In genomic region chr10:60369163-60369930, GRCh38 we compare ENCODE assay signal across 16 cellular contexts. TPM values are rescaled to one million over a fixed set of nuclear protein-coding genes. Genes with fewer than 3 reads are reported as not detected.
DNase-seq lines count a peak whose midpoint lies in the region; ATAC-seq, FAIRE-seq and TF ChIP-seq lines count a peak whose summit lies in the region.
"Had no signal": no experiment of that assay in that cellular context is flagged by ENCODE, and none has a peak within 500 bp of the region (broad histone marks: within the 10 kb centered on the region; RNA-seq: fewer than 3 reads in every experiment).

No MANE protein-coding gene starts in this region.

- POLR2A ChIA-PET in GM12878 (lab: Charles Lee): no interaction called here

- no peak for TF ChIP-seq CTCF in GM12878 (IDR thresholded peaks at IDR 0.05 in 2 of 3, conservative IDR thresholded peaks at IDR 0.05 in 1 of 3; ENCODE audit: control insufficient read depth in 2 of 3, extremely low read depth in 1 of 3, insufficient read depth in 1 of 3, low read depth in 3 of 3, low read length in 3 of 3)

- RAD21 ChIA-PET in GM12878 (lab: Charles Lee; ENCODE audit: unreplicated experiment): no interaction called here

- SMC1A ChIA-PET in GM12878 (lab: Charles Lee; ENCODE audit: uncharacterized antibody, unreplicated experiment): interaction anchor here (1.5 to 2.1 kb wide), 2 partner anchors 10 to 131 kb away, joined by 3 to 6 read pairs; no protein-coding TSS in a partner anchor

- DNase-seq in NCI-H146 (lab: John Stamatoyannopoulos, UW) (peak; percentile 53), GM12878 (ENCODE audit: low read depth, low spot score) (no peak), superior temporal gyrus (ENCODE audit: extremely low spot score) (peak; percentile 69), left ventricle myocardium superior (no peak), RCC 7860 (ENCODE audit: low spot score) (no peak)
- DNase-seq: Caco-2, DMS79, GOT3, NCI-H2171, NCI-H748 treated with DMSO at 0.1 percent for 48 hours had no signal

- no peak for TF ChIP-seq RAD21 in GM12878 (IDR thresholded peaks at IDR 0.05; ENCODE audit: insufficient read depth, low read depth, low read length)

- no peaks in the 10 kb centered on the region for H3K4me1 ChIP-seq in GM12878 (ENCODE audit: control insufficient read depth, insufficient read depth, low read length)

- intact Hi-C loops in GM12878 (cut with micrococcal nuclease; ENCODE audit: unreplicated experiment) (no loop called here), left ventricle myocardium superior (cut with micrococcal nuclease) (no loop called here)

- no peaks in the 10 kb centered on the region for H3K9me3 ChIP-seq in GM12878 (replicated peaks; ENCODE audit: control insufficient read depth, insufficient read depth, low read length)
- H3K9me3 ChIP-seq: Caco-2 had no signal

- CTCF ChIA-PET in GM12878 (lab: Yijun Ruan, JAX): interaction anchor here (0.9 to 1.1 kb wide), 2 partner anchors 11 to 132 kb away, joined by 3 read pairs; no protein-coding TSS in a partner anchor

- TF ChIP-seq EP300 in GM12878 (IDR thresholded peaks at IDR 0.05; ENCODE audit: borderline replicate concordance in 1 of 2, control insufficient read depth in 1 of 2, low read depth in 2 of 2, low read length in 2 of 2): no peak

- FAIRE-seq in GM12878 (lab: Jason Lieb, UNC) (peak; percentile 35), RCC 7860 (lab: Jason Lieb, UNC) (no peak)
- FAIRE-seq: G401.6 had no signal

- no peak overlapping the region for H3K9ac ChIP-seq in GM12878 (ENCODE audit: control insufficient read depth, insufficient read depth, low read length)

- no peak for TF ChIP-seq POLR2A in GM12878 (IDR thresholded peaks at IDR 0.05; ENCODE audit: low read depth, low read length)

- H3K4me3 ChIP-seq in GM12878: no peak overlapping the region
- H3K4me3 ChIP-seq: SK-N-MC had no signal

- H4K20me1 ChIP-seq in GM12878 (ENCODE audit: control insufficient read depth, insufficient read depth): no peaks in the 10 kb centered on the region

- BruUV-seq in GM12878 (replicated peaks; lab: Mats Ljungman, UMichigan): no TSS peak

- no peaks in the 10 kb centered on the region for H3K36me3 ChIP-seq in GM12878 (ENCODE audit: control insufficient read depth in 2 of 2, insufficient read depth in 2 of 2, low read length in 1 of 2)

- H3K27me3 ChIP-seq in GM12878 (replicated peaks in 1 of 2; ENCODE audit: control insufficient read depth in 2 of 2, insufficient read depth in 2 of 2, low read length in 1 of 2) (0 out of 4 replicates have a peak, but pooled peaks cover 0 to 3% of the 10 kb centered on the region in 2 experiments), layer of hippocampus (ENCODE audit: control insufficient read depth, insufficient read depth, low read length) (no peaks in the 10 kb centered on the region)

- H3K27ac ChIP-seq in GM12878 (ENCODE audit: control insufficient read depth, insufficient read depth): no peak overlapping the region
- H3K27ac ChIP-seq in layer of hippocampus (ENCODE audit: low read depth, low read length): peak overlapping the region; percentile 46
- H3K27ac ChIP-seq: SK-N-MC had no signal

- in situ Hi-C loops in GM12878 (cut with MboI): no loop called here

- ATAC-seq in GM12878 (no peak), left ventricle myocardium superior (no peak), HG03342 (IDR thresholded peaks at IDR 0.05; ENCODE audit: unreplicated experiment) (no peak)
- ATAC-seq: Panc1, Right ventricle myocardium inferior had no signal

- WGBS in GM12878 (ENCODE audit: insufficient coverage, insufficient replicate concordance, low lambda C conversion rate, missing lambda C conversion rate): 19% methylated on average over 5 of the region's 5 CpGs

- H3K79me2 ChIP-seq in GM12878 (ENCODE audit: control insufficient read depth, insufficient read depth, low read length): no peaks in the 10 kb centered on the region

- no peak overlapping the region for H3K4me2 ChIP-seq in GM12878 (ENCODE audit: control insufficient read depth, insufficient read depth)

- no peak overlapping the region for H2AFZ ChIP-seq in GM12878 (ENCODE audit: control insufficient read depth, low read depth, low read length)

TF ChIP-seq in GM12878, 131 proteins besides CTCF, POLR2A, EP300 and RAD21 (continues in another document):
- TF ChIP-seq HDAC2 (IDR thresholded peaks at IDR 0.05): no peak
- TF ChIP-seq MEF2A (IDR thresholded peaks at IDR 0.05; ENCODE audit: insufficient read depth, low read depth, low read length): no peak
- TF ChIP-seq KDM1A (IDR thresholded peaks at IDR 0.05; ENCODE audit: borderline replicate concordance): no peak
- TF ChIP-seq ZSCAN29 (IDR thresholded peaks at IDR 0.05): no peak
- TF ChIP-seq ATF3 (IDR thresholded peaks at IDR 0.05; ENCODE audit: borderline replicate concordance, extremely low read depth, low read depth, low read length): no peak
- no peak for TF ChIP-seq POLR2AphosphoS2 (IDR thresholded peaks at IDR 0.05; ENCODE audit: low read depth, low read length)
- no peak for TF ChIP-seq SIX5 (IDR thresholded peaks at IDR 0.05; ENCODE audit: low read depth, low read length, severe bottlenecking)
- no peak for TF ChIP-seq TAF1 (IDR thresholded peaks at IDR 0.05; ENCODE audit: borderline replicate concordance, low read depth, low read length)
- no peak for TF ChIP-seq ZBTB40 (IDR thresholded peaks at IDR 0.05; ENCODE audit: borderline replicate concordance)
- TF ChIP-seq SMAD5 (IDR thresholded peaks at IDR 0.05; ENCODE audit: low read depth): no peak
- TF ChIP-seq TBL1XR1 (IDR thresholded peaks at IDR 0.05; ENCODE audit: low read depth, low read length): no peak
- no peak for TF ChIP-seq PKNOX1 (IDR thresholded peaks at IDR 0.05)
- no peak for TF ChIP-seq STAT3 (IDR thresholded peaks at IDR 0.05; ENCODE audit: low read depth, low read length)
- TF ChIP-seq MYC (IDR thresholded peaks at IDR 0.05; ENCODE audit: insufficient read depth, insufficient read length, insufficient replicate concordance, low read length, severe bottlenecking): no peak
- TF ChIP-seq CBX5 (IDR thresholded peaks at IDR 0.05; ENCODE audit: low read depth): no peak

RNA-seq across cellular contexts. Expression of gene ANK3, which starts 20.3 kb away (rescaled TPM):
- total RNA-seq in GM12878 (2013; cell fraction: nucleolus; rRNA removed): 1.7 and 2.1 TPM in 2 replicates
- total RNA-seq in GM12878 (2014; rRNA removed) (0.11 TPM in 1 of 2 replicates, not detected in the other), GM12878 (2014; rRNA removed; fragmentation: Illumina TruSeq; extraction: Trizol) (0.22 and 0.51 TPM in 2 replicates), GM12878 (2021) (0.58 and 0.82 TPM in 2 replicates), left ventricle myocardium superior (188 TPM)
- 0.10 TPM for polyA plus RNA-seq in GM12878 (2011; ENCODE audit: low read depth)
- polyA plus RNA-seq in GM12878 (2011; rRNA removed) (0.19 and 0.58 TPM in 2 replicates), GM12878 (2014; fragmentation: Illumina TruSeq; extraction: Trizol) (0.14 and 0.24 TPM in 2 replicates), GM12878 (2014; fragmentation: Nextera tagmentation; extraction: Ambion mirVana) (under 1 TPM; 0.06 to 0.07 TPM), GM12878 (2014; rRNA removed) (0.10 TPM in 1 of 2 replicates, not detected in the other), GM12878 (2016; fragmentation: Nextera tagmentation; extraction: Ambion mirVana) (under 1 TPM in 1 of 2 experiments, not detected in 1; 0.20 TPM)
- polyA plus RNA-seq in GM12878 (2011; cell fraction: cytosol; rRNA removed): 0.05 and 0.12 TPM in 2 replicates
- 0.25 and 0.28 TPM in 2 replicates for polyA plus RNA-seq in GM12878 (2011; cell fraction: nucleus; rRNA removed)
- polyA plus RNA-seq in GM12878 (2012): 0.13 and 0.15 TPM in 2 replicates
- 0.29 and 0.46 TPM in 2 replicates for polyA minus RNA-seq in GM12878 (2011; rRNA and poly(A)+ RNA removed)
- polyA minus RNA-seq in GM12878 (2011; cell fraction: cytosol; rRNA and poly(A)+ RNA removed): not detected in 2 replicates
- 0.48 and 0.96 TPM in 2 replicates for polyA minus RNA-seq in GM12878 (2011; cell fraction: nucleus; rRNA and poly(A)+ RNA removed)

Comparison
In these comparisons a context has a peak if more than half of its experiments do, and no peak if none do; other contexts are left out.
1. DNase-seq: peak in NCI-H146 (single experiment) and superior temporal gyrus (single experiment); none in GM12878 (single experiment), left ventricle myocardium superior (single experiment) and RCC 7860 (single experiment).
2. RNA of gene ANK3, which starts 20.3 kb away (total RNA-seq): 188 TPM in left ventricle myocardium superior (single experiment); 0.11 to 2.1 TPM in GM12878; every median in the first group is over 10 times any median in the second.